ENCODE assay signal across 1 cellular context in genomic region chr6:106446287-106446885, GRCh38.
TF ChIP-seq lines count a peak whose summit lies in the region.

No MANE protein-coding gene starts in this region.

TF ChIP-seq in IMR-90, 13 proteins besides CTCF, POLR2A, EP300 and RAD21:
- TF ChIP-seq MAZ (IDR thresholded peaks at IDR 0.05; ENCODE audit: borderline replicate concordance, low read depth, low read length) (no peak), SMC3 (IDR thresholded peaks at IDR 0.05; ENCODE audit: low read depth, low read length) (peak; percentile 67), CEBPB (IDR thresholded peaks at IDR 0.05; ENCODE audit: low read depth, low read length) (no peak)
